10 cellular contexts compared by ENCODE assay signal in the genomic region with DNA sequence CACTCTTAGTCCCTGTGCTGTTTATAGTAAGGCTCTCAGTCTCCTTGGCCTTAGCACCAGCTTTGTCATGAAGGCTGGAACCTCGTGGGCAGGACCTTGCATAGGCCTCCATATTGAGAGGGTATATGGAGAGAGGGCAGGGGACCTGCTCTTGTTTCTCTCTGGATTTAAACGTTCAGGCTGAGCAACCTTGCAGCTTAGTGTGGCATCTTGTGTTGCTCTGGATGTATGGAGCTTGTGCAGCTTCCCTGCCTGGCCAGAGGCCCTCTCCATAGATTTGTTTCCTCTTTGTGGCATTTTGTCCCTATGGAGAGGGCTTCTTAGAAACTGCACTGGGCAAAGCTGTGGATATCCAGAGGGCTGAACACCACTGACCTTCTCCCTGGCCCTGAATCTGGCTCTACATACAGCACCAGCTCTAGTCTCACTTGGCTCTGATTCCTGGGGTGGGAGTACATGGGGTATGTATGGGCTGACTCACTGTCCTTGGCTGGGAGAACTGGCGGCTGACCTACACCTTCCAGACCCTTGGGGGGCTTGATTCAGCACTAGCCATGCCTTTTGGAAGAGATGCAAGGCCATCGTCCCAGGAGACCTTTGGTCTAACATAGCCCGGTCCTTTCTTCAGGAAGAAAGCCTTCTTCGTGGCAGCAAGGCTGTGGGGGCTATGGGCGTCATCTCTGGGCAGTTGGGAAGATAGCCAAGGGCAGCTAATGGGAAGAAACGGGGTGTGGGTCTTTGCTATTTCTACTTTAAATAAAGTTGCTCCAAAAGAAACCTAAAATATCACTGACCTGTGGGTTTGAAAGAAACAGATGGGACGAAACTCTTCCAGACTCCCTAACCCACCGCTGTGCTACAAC. TPM values are rescaled to one million over a fixed set of nuclear protein-coding genes. Genes with fewer than 3 reads are reported as not detected.
DNase-seq lines count a peak whose midpoint lies in the region; ATAC-seq, FAIRE-seq and TF ChIP-seq lines count a peak whose summit lies in the region.
"Had no signal": no experiment of that assay in that cellular context is flagged by ENCODE, and none has a peak within 500 bp of the region (broad histone marks: within the 10 kb centered on the region; RNA-seq: fewer than 3 reads in every experiment).

No MANE protein-coding gene starts in this region.

- intact Hi-C loops in GM12878 (cut with micrococcal nuclease; ENCODE audit: unreplicated experiment) (loop anchor here (2.0 kb wide), 1 partner anchor 29 kb away; no protein-coding TSS in a partner anchor), left colon (cut with DNase I, micrococcal nuclease) (loop anchor here (5.0 kb wide), 1 partner anchor 39 kb away; no protein-coding TSS in a partner anchor), aorta (cut with DNase I) (loop anchor here in 1 of 2 donors (2.0 to 10.0 kb wide), 2 partner anchors 31 to 137 kb away; partner anchors contain the start of gene ITPRIP)

- no peak overlapping the region for H2BK120ac ChIP-seq in mesenchymal stem cell (ENCODE audit: low read depth, low read length)

- H3K9me3 Mint-ChIP-seq in CD8-positive, alpha-beta memory T cell: peaks cover 0 to 3% (median 0%) of the 10 kb centered on the region in 5 donors

- H2BK5ac ChIP-seq in mesenchymal stem cell (ENCODE audit: low read depth, low read length, poor library complexity, severe bottlenecking): no peak overlapping the region

- H3K27ac Mint-ChIP-seq in CD8-positive, alpha-beta memory T cell: peak overlapping the region; percentile 39 to 79 (median 74)

- CTCF ChIA-PET in CD8-positive, alpha-beta memory T cell (lab: Charles Lee): interaction anchor here (1.6 to 7.2 kb wide), 7 partner anchors 12 to 46 kb away, joined by 4 to 160 read pairs (median 45); partner anchors contain the start of genes CFAP58 and ITPRIP
- CTCF ChIA-PET in GM12878 (lab: Yijun Ruan, JAX): interaction anchor here (0.6 to 13.3 kb wide), 14 partner anchors 9 to 420 kb away, joined by 3 to 419 read pairs (median 10); partner anchors contain the start of genes CFAP58 and ITPRIP

- ATAC-seq in GM12878: 0 out of 3 replicates have a peak, but pooled peaks have one; percentile 7
- ATAC-seq in HG03457 (IDR thresholded peaks at IDR 0.05; ENCODE audit: unreplicated experiment): no peak
- ATAC-seq in left colon: no peak
- ATAC-seq in aorta (ENCODE audit: low FRiP score): no peak

- H3K36me3 ChIP-seq in ACC112 (ENCODE audit: insufficient read depth, low read length): peaks cover 30% of the 10 kb centered on the region
- peaks cover 6% of the 10 kb centered on the region for H3K36me3 ChIP-seq in CD8-positive, alpha-beta memory T cell (ENCODE audit: insufficient read depth, low read length)
- peaks cover 2 to 10% of the 10 kb centered on the region in 2 experiments; a peak in 2 of 4 replicates for H3K36me3 ChIP-seq in GM12878 (ENCODE audit: control insufficient read depth in 2 of 2, insufficient read depth in 2 of 2, low read length in 1 of 2)
- H3K36me3 ChIP-seq in mesenchymal stem cell (ENCODE audit: control insufficient read depth in 1 of 2, insufficient read depth in 2 of 2, low read depth in 1 of 2, low read length in 2 of 2): peaks cover 24 to 48% of the 10 kb centered on the region in 2 experiments
- H3K36me3 ChIP-seq in aorta (ENCODE audit: control insufficient read depth in 1 of 2, insufficient read depth in 2 of 2, low read length in 1 of 2): no peaks in the 10 kb centered on the region

- H3K9ac ChIP-seq in GM12878 (ENCODE audit: control insufficient read depth, insufficient read depth, low read length) (no peak overlapping the region), mesenchymal stem cell (ENCODE audit: low read length) (peak overlapping the region; percentile 41)

- no peak overlapping the region for H3K23ac ChIP-seq in mesenchymal stem cell (ENCODE audit: low read length in 2 of 2)

- H3K27me3 Mint-ChIP-seq in CD8-positive, alpha-beta memory T cell: peaks cover 0 to 1% of the 10 kb centered on the region in 2 donors

- no peak overlapping the region for H2AK5ac ChIP-seq in mesenchymal stem cell (ENCODE audit: low read length, severe bottlenecking)

- TF ChIP-seq EP300 in GM12878 (IDR thresholded peaks at IDR 0.05; ENCODE audit: borderline replicate concordance in 1 of 2, control insufficient read depth in 1 of 2, low read depth in 2 of 2, low read length in 2 of 2): no peak

- peaks cover 5 to 14% (median 9%) of the 10 kb centered on the region in 3 donors for H3K36me3 Mint-ChIP-seq in CD8-positive, alpha-beta memory T cell

- H2BK12ac ChIP-seq in mesenchymal stem cell (ENCODE audit: low read length in 2 of 2): no peak overlapping the region

- peak overlapping the region; percentile 57 to 72 (median 65) for H3K4me3 Mint-ChIP-seq in CD8-positive, alpha-beta memory T cell

- no TSS peak for BruUV-seq in GM12878 (replicated peaks; lab: Mats Ljungman, UMichigan)

- H3K4me2 ChIP-seq in GM12878 (ENCODE audit: control insufficient read depth, insufficient read depth) (peak overlapping the region; percentile 70), mesenchymal stem cell (ENCODE audit: low read length, poor library complexity, severe bottlenecking) (no peak overlapping the region)

- H4K8ac ChIP-seq in mesenchymal stem cell (ENCODE audit: low read length): no peak overlapping the region

- no peak for DNase-seq in CD8-positive, alpha-beta memory T cell
- DNase-seq in GM12878 (ENCODE audit: low read depth, low spot score): no peak
- DNase-seq in mesenchymal stem cell: no peak
- no peak for DNase-seq in left colon
- no peak for DNase-seq in T1000 (lab: John Stamatoyannopoulos, UW)
- DNase-seq in aorta: no peak

- H4K91ac ChIP-seq in mesenchymal stem cell (ENCODE audit: low read length): no peak overlapping the region

- no peak overlapping the region for H2BK15ac ChIP-seq in mesenchymal stem cell (ENCODE audit: low read depth, poor library complexity, severe bottlenecking)

- TF ChIP-seq RAD21 in GM12878 (IDR thresholded peaks at IDR 0.05; ENCODE audit: insufficient read depth, low read depth, low read length): no peak

- peaks cover 36% of the 10 kb centered on the region for H3K79me2 ChIP-seq in ACC112 (ENCODE audit: control insufficient read depth, insufficient read depth, low read length, unreplicated experiment)
- no peaks in the 10 kb centered on the region for H3K79me2 ChIP-seq in GM12878 (ENCODE audit: control insufficient read depth, insufficient read depth, low read length)

- no peak for TF ChIP-seq POLR2A in GM12878 (IDR thresholded peaks at IDR 0.05; ENCODE audit: low read depth, low read length)

- H3K27ac ChIP-seq in ACC112 (ENCODE audit: low read depth, low read length) (peak overlapping the region; percentile 100), GM12878 (ENCODE audit: control insufficient read depth, insufficient read depth) (peak overlapping the region; percentile 13; the same call in 1 of the 2 replicates), mesenchymal stem cell (ENCODE audit: low read length, poor library complexity, severe bottlenecking) (no peak overlapping the region), aorta (ENCODE audit: low read depth in 1 of 2, low read length in 2 of 2) (no peak overlapping the region)
- no peak overlapping the region for H3K27ac ChIP-seq in CD8-positive, alpha-beta memory T cell (ENCODE audit: low read depth, low read length)
- H3K27ac ChIP-seq: suprapubic skin had no signal

- H2AFZ ChIP-seq in ACC112 (ENCODE audit: low read length, unreplicated experiment): no peak overlapping the region
- no peak overlapping the region for H2AFZ ChIP-seq in GM12878 (ENCODE audit: control insufficient read depth, low read depth, low read length)
- H2AFZ ChIP-seq in mesenchymal stem cell (ENCODE audit: low read depth, low read length): no peak overlapping the region

- 66% methylated on average over 10 of the region's 10 CpGs for WGBS in GM12878 (ENCODE audit: insufficient coverage, insufficient replicate concordance, low lambda C conversion rate, missing lambda C conversion rate)
- WGBS in mesenchymal stem cell: 91% methylated on average over 9 of the region's 10 CpGs
- 47 to 56% methylated on average over 10 of the region's 10 CpGs for WGBS in aorta, 2 donors

- RAD21 ChIA-PET in GM12878 (lab: Charles Lee; ENCODE audit: unreplicated experiment): interaction anchor here (1.5 to 9.0 kb wide), 4 partner anchors 15 to 44 kb away, joined by 3 to 137 read pairs (median 21); partner anchors contain the start of genes CFAP58 and ITPRIP

- no peak overlapping the region for H3K18ac ChIP-seq in mesenchymal stem cell (ENCODE audit: low read depth in 1 of 2, low read length in 2 of 2)

- SMC1A ChIA-PET in GM12878 (lab: Charles Lee; ENCODE audit: uncharacterized antibody, unreplicated experiment): interaction anchor here (0.6 to 7.3 kb wide), 11 partner anchors 9 to 1258 kb away, joined by 3 to 187 read pairs (median 4); partner anchors contain the start of genes CFAP58 and ITPRIP

- FAIRE-seq in GM12878 (lab: Jason Lieb, UNC): no peak
- FAIRE-seq: endometrium had no signal

- in situ Hi-C loops in GM12878 (cut with MboI): no loop called here

- no peaks in the 10 kb centered on the region for H4K20me1 ChIP-seq in GM12878 (ENCODE audit: control insufficient read depth, insufficient read depth)

- H3K4me3 ChIP-seq in ACC112 (ENCODE audit: low read depth, low read length): no peak overlapping the region
- H3K4me3 ChIP-seq in CD8-positive, alpha-beta memory T cell (ENCODE audit: low read length): no peak overlapping the region
- no peak overlapping the region; the same call in 1 of the 2 replicates for H3K4me3 ChIP-seq in GM12878
- H3K4me3 ChIP-seq in mesenchymal stem cell (ENCODE audit: insufficient read depth in 1 of 2, low read depth in 1 of 2, low read length in 2 of 2): no peak overlapping the region
- no peak overlapping the region for H3K4me3 ChIP-seq in aorta (ENCODE audit: low read length in 2 of 2)
- H3K4me3 ChIP-seq: suprapubic skin had no signal

- POLR2A ChIA-PET in CD8-positive, alpha-beta memory T cell (lab: Charles Lee): interaction anchor here (1.1 to 3.5 kb wide), 2 partner anchors 31 to 46 kb away, joined by 4 to 17 read pairs; partner anchors contain the start of genes CFAP58 and ITPRIP
- POLR2A ChIA-PET in GM12878 (lab: Charles Lee): interaction anchor here (1.9 to 2.3 kb wide), 3 partner anchors 36 to 46 kb away, joined by 5 to 7 read pairs (median 7); partner anchors contain the start of gene CFAP58

- H3K27me3 ChIP-seq in ACC112 (ENCODE audit: insufficient read depth, low read length) (no peaks in the 10 kb centered on the region), GM12878 (replicated peaks in 1 of 2; ENCODE audit: control insufficient read depth in 2 of 2, insufficient read depth in 2 of 2, low read length in 1 of 2) (no peaks in the 10 kb centered on the region), mesenchymal stem cell (ENCODE audit: control insufficient read depth in 1 of 2, insufficient read depth in 1 of 2, low read length in 2 of 2) (no peaks in the 10 kb centered on the region), aorta (ENCODE audit: control insufficient read depth in 1 of 2, insufficient read depth in 2 of 2, low read length in 1 of 2) (no peaks in the 10 kb centered on the region)
- H3K27me3 ChIP-seq in CD8-positive, alpha-beta memory T cell (ENCODE audit: insufficient read depth, low read length, poor library complexity, severe bottlenecking): no peaks in the 10 kb centered on the region
- H3K27me3 ChIP-seq: suprapubic skin had no signal

- H3K79me1 ChIP-seq in mesenchymal stem cell (replicated peaks; ENCODE audit: low read length, poor library complexity, severe bottlenecking): peaks cover 18% of the 10 kb centered on the region

- no peak overlapping the region for H3K14ac ChIP-seq in mesenchymal stem cell (ENCODE audit: low read length in 2 of 2)

- peaks cover 68 to 80% (median 80%) of the 10 kb centered on the region in 3 donors for H3K4me1 Mint-ChIP-seq in CD8-positive, alpha-beta memory T cell

- no peak overlapping the region for H3K4ac ChIP-seq in mesenchymal stem cell (ENCODE audit: low read depth in 1 of 2, low read length in 2 of 2)

- TF ChIP-seq CTCF in GM12878 (IDR thresholded peaks at IDR 0.05 in 2 of 3, conservative IDR thresholded peaks at IDR 0.05 in 1 of 3; ENCODE audit: control insufficient read depth in 2 of 3, extremely low read depth in 1 of 3, insufficient read depth in 1 of 3, low read depth in 3 of 3, low read length in 3 of 3): no peak

- peaks cover 70% of the 10 kb centered on the region for H3K4me1 ChIP-seq in ACC112 (ENCODE audit: control insufficient read depth, insufficient read depth, low read length, unreplicated experiment)
- H3K4me1 ChIP-seq in CD8-positive, alpha-beta memory T cell (ENCODE audit: insufficient read depth, low read length): peaks cover 71% of the 10 kb centered on the region
- H3K4me1 ChIP-seq in GM12878 (ENCODE audit: control insufficient read depth, insufficient read depth, low read length): peaks cover 26% of the 10 kb centered on the region
- H3K4me1 ChIP-seq in mesenchymal stem cell (ENCODE audit: control insufficient read depth, insufficient read depth, low read depth, low read length): peaks cover 7% of the 10 kb centered on the region
- peaks cover 0 to 2% of the 10 kb centered on the region in 2 donors for H3K4me1 ChIP-seq in aorta (ENCODE audit: control insufficient read depth in 1 of 2, insufficient read depth in 2 of 2, low read length in 2 of 2)

- no peaks in the 10 kb centered on the region for H3K9me3 ChIP-seq in CD8-positive, alpha-beta memory T cell (ENCODE audit: low read length)
- no peaks in the 10 kb centered on the region; the same call in 2 of the 3 replicates for H3K9me3 ChIP-seq in GM12878 (replicated peaks; ENCODE audit: control insufficient read depth, insufficient read depth, low read length)
- H3K9me3 ChIP-seq in mesenchymal stem cell (ENCODE audit: control insufficient read depth, low read length): no peaks in the 10 kb centered on the region
- no peaks in the 10 kb centered on the region for H3K9me3 ChIP-seq in aorta (ENCODE audit: control insufficient read depth, low read length)
- H3K9me3 ChIP-seq: suprapubic skin had no signal

RNA-seq across cellular contexts. Expression of gene ITPRIP, which starts 30.5 kb away (rescaled TPM):
- total RNA-seq in CD8-positive, alpha-beta memory T cell: 10 to 100 TPM; 12.8 to 13.1 TPM
- polyA plus RNA-seq in CD8-positive, alpha-beta memory T cell: 23.1 TPM
- total RNA-seq in GM12878 (2013; cell fraction: nucleolus; rRNA removed): 10.1 and 10.8 TPM in 2 replicates
- total RNA-seq in GM12878 (2014; rRNA removed): 4.4 and 5.6 TPM in 2 replicates
- total RNA-seq in GM12878 (2014; rRNA removed; fragmentation: Illumina TruSeq; extraction: Trizol): 2.3 and 2.4 TPM in 2 replicates
- total RNA-seq in GM12878 (2021): 10.4 and 11.3 TPM in 2 replicates
- 3.9 TPM for polyA plus RNA-seq in GM12878 (2011; ENCODE audit: low read depth)
- polyA plus RNA-seq in GM12878 (2011; rRNA removed): 2.7 and 6.5 TPM in 2 replicates
- polyA plus RNA-seq in GM12878 (2011; cell fraction: cytosol; rRNA removed): 8.2 and 8.4 TPM in 2 replicates
- polyA plus RNA-seq in GM12878 (2011; cell fraction: nucleus; rRNA removed): 7.0 and 8.2 TPM in 2 replicates
- polyA plus RNA-seq in GM12878 (2012): 5.4 and 5.6 TPM in 2 replicates
- polyA plus RNA-seq in GM12878 (2014; fragmentation: Illumina TruSeq; extraction: Trizol): 3.2 and 5.4 TPM in 2 replicates
- 1 to 10 TPM in 1 of 2 experiments, under 1 TPM in 1; 0.82 to 1.2 TPM for polyA plus RNA-seq in GM12878 (2014; fragmentation: Nextera tagmentation; extraction: Ambion mirVana)
- polyA plus RNA-seq in GM12878 (2014; rRNA removed): 6.3 and 6.6 TPM in 2 replicates
- 1 to 10 TPM; 8.6 to 8.7 TPM for polyA plus RNA-seq in GM12878 (2016; fragmentation: Nextera tagmentation; extraction: Ambion mirVana)
- 10.6 and 13.5 TPM in 2 replicates for polyA minus RNA-seq in GM12878 (2011; rRNA and poly(A)+ RNA removed)
- polyA minus RNA-seq in GM12878 (2011; cell fraction: cytosol; rRNA and poly(A)+ RNA removed): 3.5 and 4.9 TPM in 2 replicates
- polyA minus RNA-seq in GM12878 (2011; cell fraction: nucleus; rRNA and poly(A)+ RNA removed): 10.6 and 17.2 TPM in 2 replicates
- polyA plus RNA-seq in mesenchymal stem cell (2013, experiment 1 of 2): 13.8 TPM
- 13.9 TPM for polyA plus RNA-seq in mesenchymal stem cell (2013, experiment 2 of 2)
- 1 to 10 TPM; 5.0 to 5.1 TPM for total RNA-seq in left colon
- 10 to 100 TPM; 22.3 to 51.4 TPM for total RNA-seq in aorta
- 10 to 100 TPM in 1 of 2 donors, 1 to 10 TPM in 1; 4.3 to 15.5 TPM for polyA plus RNA-seq in aorta

RNA-seq across cellular contexts. Expression of gene GSTO2, which starts 38.8 kb away (rescaled TPM):
- total RNA-seq in CD8-positive, alpha-beta memory T cell: 1 to 10 TPM in 1 of 2 experiments, under 1 TPM in 1; 0.93 to 1.1 TPM
- polyA plus RNA-seq in CD8-positive, alpha-beta memory T cell: 0.60 TPM
- 1.5 and 2.0 TPM in 2 replicates for total RNA-seq in GM12878 (2013; cell fraction: nucleolus; rRNA removed)
- total RNA-seq in GM12878 (2014; rRNA removed) (0.51 and 0.65 TPM in 2 replicates), GM12878 (2014; rRNA removed; fragmentation: Illumina TruSeq; extraction: Trizol) (0.40 and 0.51 TPM in 2 replicates), GM12878 (2021) (0.26 and 0.48 TPM in 2 replicates), left colon (10 to 100 TPM; 13.7 to 27.9 TPM), aorta (1 to 10 TPM; 1.7 to 3.5 TPM)
- not detected for polyA plus RNA-seq in GM12878 (2011; ENCODE audit: low read depth)
- polyA plus RNA-seq in GM12878 (2011; rRNA removed) (0.62 and 0.72 TPM in 2 replicates), GM12878 (2014; fragmentation: Illumina TruSeq; extraction: Trizol) (0.19 and 0.43 TPM in 2 replicates), GM12878 (2014; fragmentation: Nextera tagmentation; extraction: Ambion mirVana) (under 1 TPM; 0.16 to 0.53 TPM), GM12878 (2014; rRNA removed) (0.65 and 0.86 TPM in 2 replicates), GM12878 (2016; fragmentation: Nextera tagmentation; extraction: Ambion mirVana) (under 1 TPM; 0.18 to 0.79 TPM), aorta (1 to 10 TPM; 3.5 to 4.3 TPM)
- polyA plus RNA-seq in GM12878 (2011; cell fraction: cytosol; rRNA removed): 0.45 and 0.93 TPM in 2 replicates
- polyA plus RNA-seq in GM12878 (2011; cell fraction: nucleus; rRNA removed): 0.63 and 0.85 TPM in 2 replicates
- polyA plus RNA-seq in GM12878 (2012): 0.31 and 0.39 TPM in 2 replicates
- polyA minus RNA-seq in GM12878 (2011; rRNA and poly(A)+ RNA removed): 0.67 and 1.2 TPM in 2 replicates
- not detected in 2 replicates for polyA minus RNA-seq in GM12878 (2011; cell fraction: cytosol; rRNA and poly(A)+ RNA removed)
- polyA minus RNA-seq in GM12878 (2011; cell fraction: nucleus; rRNA and poly(A)+ RNA removed): 0.36 and 0.67 TPM in 2 replicates
- polyA plus RNA-seq in mesenchymal stem cell (2013, experiment 1 of 2): 2.3 TPM
- polyA plus RNA-seq in mesenchymal stem cell (2013, experiment 2 of 2): 1.9 TPM

RNA-seq across cellular contexts. Expression of gene CFAP58, which starts 45.8 kb away (rescaled TPM):
- under 1 TPM in 1 of 2 experiments, not detected in 1; 0.07 TPM for total RNA-seq in CD8-positive, alpha-beta memory T cell
- polyA plus RNA-seq in CD8-positive, alpha-beta memory T cell: not detected
- total RNA-seq in GM12878 (2013; cell fraction: nucleolus; rRNA removed): 1.1 and 2.5 TPM in 2 replicates
- total RNA-seq in GM12878 (2014; rRNA removed): 0.27 and 0.28 TPM in 2 replicates
- 0.22 and 0.37 TPM in 2 replicates for total RNA-seq in GM12878 (2014; rRNA removed; fragmentation: Illumina TruSeq; extraction: Trizol)
- 0.19 and 0.26 TPM in 2 replicates for total RNA-seq in GM12878 (2021)
- 0.09 TPM for polyA plus RNA-seq in GM12878 (2011; ENCODE audit: low read depth)
- 0.19 and 0.39 TPM in 2 replicates for polyA plus RNA-seq in GM12878 (2011; rRNA removed)
- polyA plus RNA-seq in GM12878 (2011; cell fraction: cytosol; rRNA removed): 0.12 and 0.13 TPM in 2 replicates
- 0.19 and 0.48 TPM in 2 replicates for polyA plus RNA-seq in GM12878 (2011; cell fraction: nucleus; rRNA removed)
- 0.15 and 0.28 TPM in 2 replicates for polyA plus RNA-seq in GM12878 (2012)
- polyA plus RNA-seq in GM12878 (2014; fragmentation: Illumina TruSeq; extraction: Trizol): 0.35 and 1.1 TPM in 2 replicates
- polyA plus RNA-seq in GM12878 (2014; fragmentation: Nextera tagmentation; extraction: Ambion mirVana): under 1 TPM; 0.03 to 0.11 TPM
- 0.13 and 0.23 TPM in 2 replicates for polyA plus RNA-seq in GM12878 (2014; rRNA removed)
- under 1 TPM; 0.04 to 0.24 TPM for polyA plus RNA-seq in GM12878 (2016; fragmentation: Nextera tagmentation; extraction: Ambion mirVana)
- polyA minus RNA-seq in GM12878 (2011; rRNA and poly(A)+ RNA removed): 0.10 and 0.15 TPM in 2 replicates
- polyA minus RNA-seq in GM12878 (2011; cell fraction: cytosol; rRNA and poly(A)+ RNA removed): not detected in 2 replicates
- polyA minus RNA-seq in GM12878 (2011; cell fraction: nucleus; rRNA and poly(A)+ RNA removed): 0.12 TPM in 1 of 2 replicates, not detected in the other
- polyA plus RNA-seq in mesenchymal stem cell (2013, experiment 1 of 2): 0.12 TPM
- polyA plus RNA-seq in mesenchymal stem cell (2013, experiment 2 of 2): 0.11 TPM
- under 1 TPM; 0.09 to 0.20 TPM for total RNA-seq in left colon
- 1 to 10 TPM; 1.1 to 1.3 TPM for total RNA-seq in aorta
- under 1 TPM; 0.38 to 0.67 TPM for polyA plus RNA-seq in aorta

RNA-seq across cellular contexts. Expression of gene GSTO1, which starts 53.1 kb away (rescaled TPM):
- 100 to 1,000 TPM; 122 TPM for total RNA-seq in CD8-positive, alpha-beta memory T cell
- polyA plus RNA-seq in CD8-positive, alpha-beta memory T cell: 167 TPM
- total RNA-seq in GM12878 (2013; cell fraction: nucleolus; rRNA removed): 10.9 and 15.0 TPM in 2 replicates
- total RNA-seq in GM12878 (2014; rRNA removed) (96.6 and 99.7 TPM in 2 replicates), GM12878 (2014; rRNA removed; fragmentation: Illumina TruSeq; extraction: Trizol) (91.6 and 95.1 TPM in 2 replicates), GM12878 (2021) (97.2 and 102 TPM in 2 replicates), left colon (10 to 100 TPM; 67.5 to 71.2 TPM), aorta (10 to 100 TPM; 84.1 to 95.9 TPM)
- polyA plus RNA-seq in GM12878 (2011; ENCODE audit: low read depth): 75.8 TPM
- polyA plus RNA-seq in GM12878 (2011; rRNA removed) (197 and 239 TPM in 2 replicates), GM12878 (2014; fragmentation: Illumina TruSeq; extraction: Trizol) (108 and 111 TPM in 2 replicates), GM12878 (2014; fragmentation: Nextera tagmentation; extraction: Ambion mirVana) (100 to 1,000 TPM in 1 of 2 experiments, 10 to 100 TPM in 1; 53.1 to 149 TPM), GM12878 (2014; rRNA removed) (102 and 112 TPM in 2 replicates), GM12878 (2016; fragmentation: Nextera tagmentation; extraction: Ambion mirVana) (100 to 1,000 TPM; 192 to 195 TPM), aorta (100 to 1,000 TPM; 125 to 235 TPM)
- polyA plus RNA-seq in GM12878 (2011; cell fraction: cytosol; rRNA removed): 97.0 and 109 TPM in 2 replicates
- 69.0 and 75.7 TPM in 2 replicates for polyA plus RNA-seq in GM12878 (2011; cell fraction: nucleus; rRNA removed)
- polyA plus RNA-seq in GM12878 (2012): 99.7 and 115 TPM in 2 replicates
- polyA minus RNA-seq in GM12878 (2011; rRNA and poly(A)+ RNA removed): 33.7 and 33.8 TPM in 2 replicates
- polyA minus RNA-seq in GM12878 (2011; cell fraction: cytosol; rRNA and poly(A)+ RNA removed): 21.8 and 21.9 TPM in 2 replicates
- 12.1 and 19.1 TPM in 2 replicates for polyA minus RNA-seq in GM12878 (2011; cell fraction: nucleus; rRNA and poly(A)+ RNA removed)
- polyA plus RNA-seq in mesenchymal stem cell (2013, experiment 1 of 2): 324 TPM
- 340 TPM for polyA plus RNA-seq in mesenchymal stem cell (2013, experiment 2 of 2)

Comparison
In these comparisons a context has a peak if more than half of its experiments do, and no peak if none do; other contexts are left out.
1. H3K27ac ChIP-seq: peak in ACC112 (single experiment) and GM12878 (single experiment); none in CD8-positive, alpha-beta memory T cell (single experiment), mesenchymal stem cell (single experiment) and aorta (0 of 2).